Comparison of ENCODE assay signal across 24 cellular contexts in the genomic region with DNA sequence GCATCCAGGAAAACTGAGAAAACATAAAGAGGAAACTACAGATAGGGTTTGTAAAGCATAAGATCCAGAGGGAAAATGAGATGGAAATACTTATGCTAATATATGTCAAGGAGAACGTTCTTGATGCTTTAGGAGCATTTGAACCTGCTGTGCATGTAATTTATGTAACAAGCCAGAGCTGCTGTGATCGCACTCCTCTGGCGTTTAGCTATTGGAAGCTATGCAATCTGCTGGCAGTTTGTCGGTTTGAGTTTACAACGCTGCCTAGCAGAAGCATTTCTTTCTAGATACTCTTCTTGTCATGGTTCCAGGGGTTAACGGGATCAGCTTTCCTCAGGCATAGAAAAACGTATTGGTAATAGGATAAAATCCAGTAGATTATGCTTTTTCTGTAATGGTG.
"Had no signal": no experiment of that assay in that cellular context is flagged by ENCODE, and none has a peak within 500 bp of the region (broad histone marks: within the 10 kb centered on the region; RNA-seq: fewer than 3 reads in every experiment).

No MANE protein-coding gene starts in this region.

- H3K4me3 ChIP-seq: left ventricle myocardium inferior, lower lobe of right lung, mucosa of descending colon, right atrium auricular region, sigmoid colon, suprapubic skin, thyroid gland had no signal

- H3K9me3 Mint-ChIP-seq: endodermal cell, immature natural killer cell, neural crest cell, type B pancreatic cell had no signal

- ATAC-seq: foreskin keratinocyte; left cardiac atrium; lower lobe of right lung; mucosa of descending colon; naive thymus-derived CD8-positive, alpha-beta T cell had no signal

- FAIRE-seq: colon, endothelial cell of umbilical vein, kidney, small intestine, urothelium cell line had no signal

- DNase-seq: dermis blood vessel endothelial cell; effector CD4-positive, alpha-beta T cell; endodermal cell; erythroblast; foreskin keratinocyte; immature natural killer cell; kidney; left cardiac atrium; left ventricle myocardium inferior; lower lobe of right lung; mucosa of descending colon; naive thymus-derived CD8-positive, alpha-beta T cell; sigmoid colon; small intestine; stimulated activated CD4-positive, alpha-beta T cell treated with anti-CD3 and anti-CD28 coated beads, Interleukin-12 subunit alpha, Interleukin-12 subunit beta, amount 100 ng/mL, for 4 hours; stimulated activated naive CD4-positive, alpha-beta T cell; thyroid gland had no signal

- H3K27ac ChIP-seq: foreskin keratinocyte, left ventricle myocardium inferior, lower lobe of right lung, right atrium auricular region, sigmoid colon, suprapubic skin, thyroid gland had no signal

- H3K27ac Mint-ChIP-seq: endodermal cell; immature natural killer cell; naive thymus-derived CD8-positive, alpha-beta T cell; type B pancreatic cell had no signal

- H3K4me1 Mint-ChIP-seq: endodermal cell; immature natural killer cell; naive thymus-derived CD8-positive, alpha-beta T cell; neural crest cell had no signal

- H3K4me1 ChIP-seq: foreskin keratinocyte, left ventricle myocardium inferior, lower lobe of right lung, right atrium auricular region, sigmoid colon, suprapubic skin, thyroid gland had no signal

- H3K27me3 ChIP-seq: foreskin keratinocyte, right atrium auricular region, sigmoid colon, suprapubic skin, thyroid gland had no signal

- H3K4me3 Mint-ChIP-seq: endodermal cell; immature natural killer cell; naive thymus-derived CD8-positive, alpha-beta T cell; neural crest cell; type B pancreatic cell had no signal

- H3K36me3 Mint-ChIP-seq: immature natural killer cell; naive thymus-derived CD8-positive, alpha-beta T cell; type B pancreatic cell had no signal

- H3K36me3 ChIP-seq: left ventricle myocardium inferior, lower lobe of right lung, right atrium auricular region, sigmoid colon, suprapubic skin, thyroid gland had no signal

- H3K9me3 ChIP-seq: left ventricle myocardium inferior, lower lobe of right lung, mucosa of descending colon, right atrium auricular region, sigmoid colon, suprapubic skin, thyroid gland had no signal
